ENCODE assay signal across 14 cellular contexts in genomic region chr13:109160887-109161669, GRCh38.
DNase-seq lines count a peak whose midpoint lies in the region; ATAC-seq, FAIRE-seq and TF ChIP-seq lines count a peak whose summit lies in the region.
"Had no signal": no experiment of that assay in that cellular context is flagged by ENCODE, and none has a peak within 500 bp of the region (broad histone marks: within the 10 kb centered on the region; RNA-seq: fewer than 3 reads in every experiment).

No MANE protein-coding gene starts in this region.

- H3K9me3 ChIP-seq in GM12878 (replicated peaks; ENCODE audit: control insufficient read depth, insufficient read depth, low read length) (no peaks in the 10 kb centered on the region), adrenal gland (replicated peaks in 1 of 3) (no peaks in the 10 kb centered on the region)
- H3K9me3 ChIP-seq: Caco-2, gastroesophageal sphincter had no signal

- H3K4me2 ChIP-seq in GM12878 (ENCODE audit: control insufficient read depth, insufficient read depth) = 0 out of 2 replicates have a peak overlapping the region, but pooled peaks have one; percentile 6

- TF ChIP-seq RAD21 in GM12878 (IDR thresholded peaks at IDR 0.05; ENCODE audit: insufficient read depth, low read depth, low read length) = no peak

- TF ChIP-seq CTCF in GM12878 (IDR thresholded peaks at IDR 0.05 in 2 of 3, conservative IDR thresholded peaks at IDR 0.05 in 1 of 3; ENCODE audit: control insufficient read depth in 2 of 3, extremely low read depth in 1 of 3, insufficient read depth in 1 of 3, low read depth in 3 of 3, low read length in 3 of 3) = no peak
- no peak for TF ChIP-seq CTCF in adrenal gland (IDR thresholded peaks at IDR 0.05)

- in situ Hi-C loops in G401 (cut with HindIII; ENCODE audit: low sequenced_read_pairs) = no loop called here
- in situ Hi-C loops in GM12878 (cut with MboI) = loop anchor here (5.0 to 25.0 kb wide), 3 partner anchors 966 to 2001 kb away; no protein-coding TSS in a partner anchor

- RAD21 ChIA-PET in GM12878 (lab: Charles Lee; ENCODE audit: unreplicated experiment) = interaction anchor here (1.4 to 3.0 kb wide), 5 partner anchors 9 to 52 kb away, joined by 3 to 35 read pairs (median 11); no protein-coding TSS in a partner anchor

- POLR2A ChIA-PET in GM12878 (lab: Charles Lee) = no interaction called here

- H3K4me1 ChIP-seq in GM12878 (ENCODE audit: control insufficient read depth, insufficient read depth, low read length) (peaks cover 25% of the 10 kb centered on the region), adrenal gland (replicated peaks in 1 of 2) (peaks cover 0 to 7% of the 10 kb centered on the region in 2 donors)

- no peak overlapping the region for H3K9ac ChIP-seq in GM12878 (ENCODE audit: control insufficient read depth, insufficient read depth, low read length)

- H4K20me1 ChIP-seq in GM12878 (ENCODE audit: control insufficient read depth, insufficient read depth) = no peaks in the 10 kb centered on the region

- ATAC-seq in GM19463 (IDR thresholded peaks at IDR 0.05; ENCODE audit: unreplicated experiment) (peak; percentile 31), HG03064 (IDR thresholded peaks at IDR 0.05; ENCODE audit: low read depth, unreplicated experiment) (peak; percentile 10), GM12878 (peak; percentile 65), left lobe of liver (no peak)
- ATAC-seq: gastroesophageal sphincter had no signal

- H3K27ac ChIP-seq in GM12878 (ENCODE audit: control insufficient read depth, insufficient read depth) (no peak overlapping the region), adrenal gland (no peak overlapping the region)
- H3K27ac ChIP-seq: skin epidermis had no signal

- TF ChIP-seq POLR2A in GM12878 (IDR thresholded peaks at IDR 0.05; ENCODE audit: low read depth, low read length) (no peak), adrenal gland (IDR thresholded peaks at IDR 0.05) (no peak)

- WGBS in GM12878 (ENCODE audit: insufficient coverage, insufficient replicate concordance, low lambda C conversion rate, missing lambda C conversion rate) = 27% methylated on average over 11 of the region's 11 CpGs
- 93 to 96% (median 94%) methylated on average over 11 of the region's 11 CpGs for WGBS in adrenal gland, 4 donors

- H2AFZ ChIP-seq in GM12878 (ENCODE audit: control insufficient read depth, low read depth, low read length) = no peak overlapping the region; the same call in 1 of the 2 replicates

- FAIRE-seq in GM12878 (lab: Jason Lieb, UNC) = no peak

- CTCF ChIA-PET in GM12878 (lab: Yijun Ruan, JAX) = interaction anchor here (2.9 kb wide), 1 partner anchor 15 kb away, joined by 17 read pairs; no protein-coding TSS in a partner anchor

- peak overlapping the region; percentile 3; the same call in 1 of the 2 replicates for H3K4me3 ChIP-seq in GM12878
- no peak overlapping the region for H3K4me3 ChIP-seq in adrenal gland
- H3K4me3 ChIP-seq: gastroesophageal sphincter, skin epidermis had no signal

- H3K27me3 ChIP-seq in GM12878 (replicated peaks in 1 of 2; ENCODE audit: control insufficient read depth in 2 of 2, insufficient read depth in 2 of 2, low read length in 1 of 2) = no peaks in the 10 kb centered on the region
- H3K27me3 ChIP-seq in adrenal gland = no peaks in the 10 kb centered on the region
- H3K27me3 ChIP-seq: gastroesophageal sphincter had no signal

- BruUV-seq in GM12878 (replicated peaks; lab: Mats Ljungman, UMichigan) = no TSS peak

- TF ChIP-seq EP300 in GM12878 (IDR thresholded peaks at IDR 0.05; ENCODE audit: borderline replicate concordance in 1 of 2, control insufficient read depth in 1 of 2, low read depth in 2 of 2, low read length in 2 of 2) = 0 out of 4 replicates have a peak, but pooled peaks of 1 of the 2 experiments have one; percentile 14

- SMC1A ChIA-PET in GM12878 (lab: Charles Lee; ENCODE audit: uncharacterized antibody, unreplicated experiment) = interaction anchor here (0.8 to 6.7 kb wide), 8 partner anchors 10 to 128 kb away, joined by 3 to 55 read pairs (median 10); no protein-coding TSS in a partner anchor

- H3K79me2 ChIP-seq in GM12878 (ENCODE audit: control insufficient read depth, insufficient read depth, low read length) = no peaks in the 10 kb centered on the region

- H3K36me3 ChIP-seq in GM12878 (ENCODE audit: control insufficient read depth in 2 of 2, insufficient read depth in 2 of 2, low read length in 1 of 2) = no peaks in the 10 kb centered on the region
- no peaks in the 10 kb centered on the region for H3K36me3 ChIP-seq in adrenal gland (replicated peaks in 1 of 2)
- H3K36me3 ChIP-seq: gastroesophageal sphincter had no signal

- intact Hi-C loops in GM12878 (cut with micrococcal nuclease; ENCODE audit: unreplicated experiment) (loop anchor here (5.0 to 10.0 kb wide), 4 partner anchors 626 to 1394 kb away; partner anchors contain the start of genes ABHD13, IRS2 and LIG4), adrenal gland (cut with DNase I) (no loop called here)

- DNase-seq in G401 (ENCODE audit: low spot score) (peak; percentile 4), GM12878 (ENCODE audit: low read depth, low spot score) (no peak), left lobe of liver (ENCODE audit: low spot score) (no peak), adrenal gland (no peak), GM19240 (ENCODE audit: insufficient read length, low spot score) (no peak), NCI-H1048 (lab: John Stamatoyannopoulos, UW) (no peak)
- DNase-seq: activated T-cell treated with anti-CD3 and anti-CD28 coated beads, Interleukin-2, amount 50 U/mL, for 4 hours; Caco-2; NCI-H524 treated with DMSO at 0.1 percent for 48 hours; T-helper 9 cell had no signal

TF ChIP-seq in GM12878, 131 proteins besides CTCF, POLR2A, EP300 and RAD21 (continues in another document):
- TF ChIP-seq PAX8 (IDR thresholded peaks at IDR 0.05) (no peak), IKZF1 (conservative IDR thresholded peaks at IDR 0.05) (0 out of 2 replicates have a peak, but pooled peaks have one; percentile 17), PRDM15 (CRISPR knock-in tag; IDR thresholded peaks at IDR 0.05) (no peak), CUX1 (IDR thresholded peaks at IDR 0.05; ENCODE audit: insufficient replicate concordance, low read depth, low read length) (no peak), STAT1 (conservative IDR thresholded peaks at IDR 0.05) (no peak)
